ENCODE assay signal across 8 cellular contexts in genomic region chr10:11684717-11685645, GRCh38. TPM values are rescaled to one million over a fixed set of nuclear protein-coding genes. Genes with fewer than 3 reads are reported as not detected.
A peak's percentile ranks its signal among the peaks of the same experiment; 100 is the strongest.
DNase-seq lines count a peak whose midpoint lies in the region; ATAC-seq, FAIRE-seq and TF ChIP-seq lines count a peak whose summit lies in the region.

No MANE protein-coding gene starts in this region.

- no peaks in the 10 kb centered on the region for H3K79me2 ChIP-seq in OCI-LY1 (ENCODE audit: insufficient read depth, low read length)

- peak overlapping the region; percentile 86 for H3K4me2 ChIP-seq in OCI-LY1 (ENCODE audit: low read length)

- H3K36me3 ChIP-seq in OCI-LY1 (ENCODE audit: insufficient read depth, low read length) (no peaks in the 10 kb centered on the region), pancreas (no peaks in the 10 kb centered on the region)

- peaks cover 12% of the 10 kb centered on the region for H3K9me3 Mint-ChIP-seq in type B pancreatic cell

- H3K4me3 Mint-ChIP-seq in type B pancreatic cell = peak overlapping the region; percentile 51

- H3K36me3 Mint-ChIP-seq in type B pancreatic cell = no peaks in the 10 kb centered on the region

- intact Hi-C loops in pancreas (cut with DNase I) = no loop called here

- no peaks in the 10 kb centered on the region for H3K27me3 Mint-ChIP-seq in type B pancreatic cell

- no peak for DNase-seq in GM18507 (ENCODE audit: extremely low spot score, insufficient read length, low read depth)
- peak; percentile 15 to 39 for DNase-seq in activated T-helper 1 cell treated with anti-CD3 and anti-CD28 coated beads, Interleukin-2, amount 50 U/mL, for 16 hours (ENCODE audit: low read depth in 1 of 2, low spot score in 1 of 2)
- peak; percentile 29 to 69 for DNase-seq in frontal cortex (ENCODE audit: low spot score in 2 of 2)
- DNase-seq in pancreas = peak in 2 of 6 donors; percentile 31 to 54
- DNase-seq in type B pancreatic cell (ENCODE audit: extremely low spot score, unreplicated experiment) = no peak
- DNase-seq in NCI-H1092 (lab: John Stamatoyannopoulos, UW) = no peak

- ATAC-seq in HG02798 (IDR thresholded peaks at IDR 0.05; ENCODE audit: poor library complexity, unreplicated experiment) (peak; percentile 69), pancreas (peak in 3 of 4 donors; percentile 29 to 68 (median 48))

- H3F3A ChIP-seq in OCI-LY1 (ENCODE audit: insufficient read depth, low read length) = peaks cover 7% of the 10 kb centered on the region; the same call in 1 of the 2 replicates

- no peaks in the 10 kb centered on the region for H3K9me2 ChIP-seq in OCI-LY1 (ENCODE audit: low read depth, low read length)

- peak overlapping the region; percentile 99 for H3K27ac Mint-ChIP-seq in type B pancreatic cell

- peaks cover 45% of the 10 kb centered on the region for H3K4me1 Mint-ChIP-seq in type B pancreatic cell (ENCODE audit: unreplicated experiment)

- peak overlapping the region; percentile 99 for H3K27ac ChIP-seq in OCI-LY1 (ENCODE audit: low read depth, low read length, poor library complexity, severe bottlenecking)
- H3K27ac ChIP-seq in pancreas = peak overlapping the region in 2 of 4 donors; percentile 44 to 55

- TF ChIP-seq CTCF in OCI-LY1 (IDR thresholded peaks at IDR 0.05; ENCODE audit: low read length) (no peak), pancreas (IDR thresholded peaks at IDR 0.05) (no peak), type B pancreatic cell (conservative IDR thresholded peaks at IDR 0.05) (no peak)

- H3K4me1 ChIP-seq in OCI-LY1 (ENCODE audit: insufficient read depth, low read length, severe bottlenecking) (peaks cover 92% of the 10 kb centered on the region), pancreas (peaks cover 0 to 13% (median 0%) of the 10 kb centered on the region in 3 donors)

- H3K4me3 ChIP-seq in OCI-LY1 (ENCODE audit: low read depth, low read length, poor library complexity, severe bottlenecking) (peak overlapping the region; percentile 52), pancreas (no peak overlapping the region)

- peak overlapping the region; percentile 61 for H3K9ac ChIP-seq in OCI-LY1 (ENCODE audit: low read length)

- no peak overlapping the region for H2AFZ ChIP-seq in OCI-LY1 (ENCODE audit: low read length)

- H3K9me3 ChIP-seq in OCI-LY1 (ENCODE audit: low read length) = no peaks in the 10 kb centered on the region
- no peaks in the 10 kb centered on the region for H3K9me3 ChIP-seq in pancreas

- FAIRE-seq in GM18507 (lab: Jason Lieb, UNC) = peak; percentile 92
- FAIRE-seq in frontal cortex (lab: Jason Lieb, UNC) = no peak
- FAIRE-seq in pancreas (lab: Jason Lieb, UNC) = no peak

- no peaks in the 10 kb centered on the region for H4K20me1 ChIP-seq in OCI-LY1 (ENCODE audit: insufficient read depth, low read length)

- 77 to 84% methylated on average over 26 of the region's 26 CpGs for WGBS in pancreas, 2 donors

- H3K27me3 ChIP-seq in OCI-LY1 (ENCODE audit: insufficient read depth, low read length) = no peaks in the 10 kb centered on the region
- H3K27me3 ChIP-seq in pancreas = no peaks in the 10 kb centered on the region

RNA-seq across cellular contexts. Expression of gene ECHDC3, which starts 57.2 kb away (rescaled TPM):
- 1.6 TPM for total RNA-seq in frontal cortex
- total RNA-seq in pancreas = 10 to 100 TPM; 12.3 to 19.6 (median 16.6) TPM
- 10 to 100 TPM in 1 of 2 donors, 1 to 10 TPM in 1; 9.7 to 18.8 TPM for polyA plus RNA-seq in pancreas
- total RNA-seq in type B pancreatic cell (ENCODE audit: low replicate concordance) = 4.0 and 6.1 TPM in 2 replicates

Comparison
In these comparisons a context has a peak if more than half of its experiments do, and no peak if none do; other contexts are left out.
1. DNase-seq: peak in activated T-helper 1 cell treated with anti-CD3 and anti-CD28 coated beads, Interleukin-2, amount 50 U/mL, for 16 hours (2 of 2) and frontal cortex (2 of 2); none in GM18507 (single experiment), type B pancreatic cell (single experiment) and NCI-H1092 (single experiment).